8 cellular contexts compared by ENCODE assay signal in genomic region chr2:71548589-71549485, GRCh38.
DNase-seq lines count a peak whose midpoint lies in the region; ATAC-seq and TF ChIP-seq lines count a peak whose summit lies in the region.

No MANE protein-coding gene starts in this region.

- peaks cover 55% of the 10 kb centered on the region for H3K27me3 Mint-ChIP-seq in stimulated activated memory B cell treated with anti-CD40 and anti-IgM and Interleukin-4, amounts not matched to agents 10 μg/mL and 1 μg/mL and 100 μg/mL, for 72 hours

- peak; percentile 82 for DNase-seq in COLO829 (ENCODE audit: low spot score)
- peak; percentile 55 to 57 for DNase-seq in PC-9
- DNase-seq in activated T-helper 1 cell treated with Interleukin-2 at 50 U/mL for 16 hours (ENCODE audit: low read depth), result peak; percentile 34
- peak; percentile 48 for DNase-seq in fibroblast of villous mesenchyme (ENCODE audit: low read depth)
- peak in 50 of 56 donors; percentile 17 to 85 (median 65) for DNase-seq in nucleus accumbens (lab: John Stamatoyannopoulos, UW)
- DNase-seq in thoracic aorta (ENCODE audit: low spot score), result peak; percentile 24

- peaks cover 7% of the 10 kb centered on the region for H3K4me1 Mint-ChIP-seq in stimulated activated memory B cell treated with anti-CD40 and anti-IgM and Interleukin-4, amounts not matched to agents 10 μg/mL and 1 μg/mL and 100 μg/mL, for 72 hours

- H3K4me3 Mint-ChIP-seq in stimulated activated memory B cell treated with anti-CD40 and anti-IgM and Interleukin-4, amounts not matched to agents 10 μg/mL and 1 μg/mL and 100 μg/mL, for 72 hours, result no peak overlapping the region

- H3K36me3 ChIP-seq in PC-9 (ENCODE audit: low read depth) (no peaks in the 10 kb centered on the region), thoracic aorta (no peaks in the 10 kb centered on the region)

- H3K27me3 ChIP-seq in PC-9 (ENCODE audit: insufficient read depth, low read depth), result no peaks in the 10 kb centered on the region
- H3K27me3 ChIP-seq in thoracic aorta (replicated peaks; ENCODE audit: insufficient read depth), result no peaks in the 10 kb centered on the region

- H3K27ac ChIP-seq in PC-9 (no peak overlapping the region), thoracic aorta (no peak overlapping the region)

- H2AFZ ChIP-seq in PC-9, result no peak overlapping the region

- TF ChIP-seq CTCF in PC-9 (conservative IDR thresholded peaks at IDR 0.05), result peak; percentile 98
- peak; percentile 73 for TF ChIP-seq CTCF in fibroblast of villous mesenchyme (IDR thresholded peaks at IDR 0.05; ENCODE audit: insufficient read depth, low read depth, low read length)
- TF ChIP-seq CTCF in thoracic aorta (IDR thresholded peaks at IDR 0.05), result peak; percentile 83

- POLR2A ChIA-PET in PC-9 (lab: Charles Lee; ENCODE audit: unreplicated experiment), result no interaction called here

- H3K36me3 Mint-ChIP-seq in stimulated activated memory B cell treated with anti-CD40 and anti-IgM and Interleukin-4, amounts not matched to agents 10 μg/mL and 1 μg/mL and 100 μg/mL, for 72 hours, result no peaks in the 10 kb centered on the region

- no peaks in the 10 kb centered on the region for H4K20me1 ChIP-seq in PC-9 (ENCODE audit: insufficient read depth)

- no peak overlapping the region for H3K27ac Mint-ChIP-seq in stimulated activated memory B cell treated with anti-CD40 and anti-IgM and Interleukin-4, amounts not matched to agents 10 μg/mL and 1 μg/mL and 100 μg/mL, for 72 hours

- peak; percentile 61 for ATAC-seq in HG02759 (IDR thresholded peaks at IDR 0.05; ENCODE audit: unreplicated experiment)
- ATAC-seq in thoracic aorta (ENCODE audit: insufficient number of reproducible peaks, low FRiP score, low read depth), result no peak
- ATAC-seq in stimulated activated memory B cell treated with anti-CD40 and anti-IgM and Interleukin-4, amounts not matched to agents 10 μg/mL and 1 μg/mL and 100 μg/mL, for 72 hours, result no peak

- H3F3A ChIP-seq in PC-9 (ENCODE audit: insufficient read depth, low read depth), result no peaks in the 10 kb centered on the region; the same call in 1 of the 2 replicates

- CTCF ChIA-PET in PC-9 (lab: Charles Lee), result interaction anchor here (0.9 kb wide), 1 partner anchor 601 kb away, joined by 4 read pairs; no protein-coding TSS in a partner anchor

- no peak overlapping the region for H3K4me2 ChIP-seq in PC-9

- no peaks in the 10 kb centered on the region for H3K9me2 ChIP-seq in PC-9 (ENCODE audit: insufficient read depth)

- no TSS peak for BruUV-seq in PC-9 (replicated peaks; lab: Mats Ljungman, UMichigan)

- H3K79me2 ChIP-seq in PC-9 (ENCODE audit: low read depth), result no peaks in the 10 kb centered on the region

- intact Hi-C loops in PC-9 (cut with micrococcal nuclease; ENCODE audit: unreplicated experiment), result loop anchor here (1.0 to 5.0 kb wide), 2 partner anchors 248 to 446 kb away; no protein-coding TSS in a partner anchor

- H3K4me1 ChIP-seq in PC-9 (replicated peaks; ENCODE audit: insufficient read depth) (no peaks in the 10 kb centered on the region), thoracic aorta (ENCODE audit: control insufficient read depth in 1 of 2, low read depth in 2 of 2) (peaks cover 0 to 4% of the 10 kb centered on the region in 2 donors)

- H3K9me3 ChIP-seq in PC-9 (ENCODE audit: insufficient read depth, low read depth) (no peaks in the 10 kb centered on the region), thoracic aorta (no peaks in the 10 kb centered on the region)

- no peak overlapping the region for H3K4me3 ChIP-seq in PC-9
- H3K4me3 ChIP-seq in fibroblast of villous mesenchyme (ENCODE audit: low read depth, low read length), result no peak overlapping the region
- H3K4me3 ChIP-seq in thoracic aorta, result no peak overlapping the region

- H3K9me3 Mint-ChIP-seq in stimulated activated memory B cell treated with anti-CD40 and anti-IgM and Interleukin-4, amounts not matched to agents 10 μg/mL and 1 μg/mL and 100 μg/mL, for 72 hours, result no peaks in the 10 kb centered on the region

Comparison
In these comparisons a context has a peak if more than half of its experiments do, and no peak if none do; other contexts are left out.
1. DNase-seq: peak in every context shown above with its lines; median percentile 82 in COLO829; 65 in nucleus accumbens; 56 in PC-9; 48 in fibroblast of villous mesenchyme; 34 in activated T-helper 1 cell treated with Interleukin-2 at 50 U/mL for 16 hours; 24 in thoracic aorta.